7 cellular contexts compared by ENCODE assay signal in the genomic region with DNA sequence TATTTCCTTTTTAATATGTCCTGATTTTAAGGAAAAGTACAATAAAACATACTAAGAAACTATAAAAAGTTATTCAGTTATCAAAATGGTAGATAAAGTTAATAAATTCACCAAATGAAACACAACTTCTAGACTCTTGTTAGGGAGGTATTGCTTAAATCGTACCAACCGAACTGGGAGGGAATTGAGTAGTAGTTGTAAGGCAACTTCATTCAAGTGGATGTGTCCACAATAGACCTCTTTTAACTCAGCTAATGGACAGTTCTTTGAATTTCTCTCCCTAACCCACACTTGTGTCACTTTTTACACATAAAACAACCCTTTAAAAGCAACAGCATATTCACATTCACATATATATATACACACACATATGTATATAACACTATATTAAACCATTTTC.
"Had no signal": no experiment of that assay in that cellular context is flagged by ENCODE, and none has a peak within 500 bp of the region (broad histone marks: within the 10 kb centered on the region; RNA-seq: fewer than 3 reads in every experiment).

No MANE protein-coding gene starts in this region.

- H3K27ac ChIP-seq: HL-60 had no signal

- H3K4me2 ChIP-seq: GM23338 had no signal

- DNase-seq: H9, IMR-90, KG1 had no signal

- FAIRE-seq: H1, K562 had no signal

- H3K4me3 ChIP-seq: GM23338, K562 had no signal

- ATAC-seq: GM23338, K562 had no signal
